1 cellular context compared by ENCODE assay signal in the genomic region with DNA sequence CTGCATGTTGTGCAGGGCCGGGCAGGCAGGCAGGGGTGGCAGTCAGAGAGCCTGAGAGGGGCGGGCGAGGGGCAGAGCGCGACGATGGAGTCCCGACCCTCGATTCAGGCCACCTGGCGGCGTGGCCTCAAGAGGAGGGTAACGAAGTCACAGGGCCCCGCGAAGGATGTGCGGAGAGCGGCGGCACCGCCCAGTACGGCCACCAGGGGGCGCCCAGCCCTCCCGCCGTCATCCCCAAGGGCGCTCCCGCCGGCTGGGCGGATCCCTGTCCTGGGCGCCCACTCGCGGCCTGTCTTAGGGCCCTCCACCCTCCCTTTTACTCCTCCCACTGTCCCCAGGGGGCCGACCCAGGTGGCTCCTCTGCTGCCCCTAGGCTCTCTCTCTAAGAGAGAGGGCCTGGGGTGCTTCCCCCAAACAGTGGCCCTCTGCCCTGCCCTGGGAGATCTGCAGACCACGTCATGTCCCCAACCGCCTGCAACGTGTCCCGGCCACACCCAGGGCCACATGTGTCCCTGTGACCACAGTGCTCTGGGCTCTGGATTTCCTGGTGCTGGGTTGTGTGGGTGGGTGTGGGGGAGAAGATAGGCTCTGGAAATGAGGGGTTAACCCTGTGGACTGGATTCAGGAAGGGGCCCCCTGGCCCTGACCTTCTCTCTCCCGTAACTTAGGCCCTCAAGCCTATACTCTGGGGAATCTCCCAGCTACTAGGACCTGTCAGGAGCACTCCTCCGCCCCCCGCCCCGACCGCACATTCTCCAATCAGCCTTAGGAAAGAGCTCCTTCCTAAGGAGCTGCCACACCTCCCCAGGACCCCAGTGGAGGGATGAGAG.
TF ChIP-seq lines count a peak whose summit lies in the region.

No MANE protein-coding gene starts in this region.

TF ChIP-seq in K562, 482 proteins besides CTCF, POLR2A, EP300 and RAD21 (continued from another document and continues in another):
- TF ChIP-seq, protein P1, sequence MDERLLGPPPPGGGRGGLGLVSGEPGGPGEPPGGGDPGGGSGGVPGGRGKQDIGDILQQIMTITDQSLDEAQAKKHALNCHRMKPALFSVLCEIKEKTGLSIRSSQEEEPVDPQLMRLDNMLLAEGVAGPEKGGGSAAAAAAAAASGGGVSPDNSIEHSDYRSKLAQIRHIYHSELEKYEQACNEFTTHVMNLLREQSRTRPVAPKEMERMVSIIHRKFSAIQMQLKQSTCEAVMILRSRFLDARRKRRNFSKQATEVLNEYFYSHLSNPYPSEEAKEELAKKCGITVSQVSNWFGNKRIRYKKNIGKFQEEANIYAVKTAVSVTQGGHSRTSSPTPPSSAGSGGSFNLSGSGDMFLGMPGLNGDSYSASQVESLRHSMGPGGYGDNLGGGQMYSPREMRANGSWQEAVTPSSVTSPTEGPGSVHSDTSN (CRISPR knock-in tag; IDR thresholded peaks at IDR 0.05; ENCODE audit: low read depth), result no peak
- TF ChIP-seq, protein P1 (tag; conservative IDR thresholded peaks at IDR 0.05; ENCODE audit: low read depth), result no peak
- TF ChIP-seq, protein P2, sequence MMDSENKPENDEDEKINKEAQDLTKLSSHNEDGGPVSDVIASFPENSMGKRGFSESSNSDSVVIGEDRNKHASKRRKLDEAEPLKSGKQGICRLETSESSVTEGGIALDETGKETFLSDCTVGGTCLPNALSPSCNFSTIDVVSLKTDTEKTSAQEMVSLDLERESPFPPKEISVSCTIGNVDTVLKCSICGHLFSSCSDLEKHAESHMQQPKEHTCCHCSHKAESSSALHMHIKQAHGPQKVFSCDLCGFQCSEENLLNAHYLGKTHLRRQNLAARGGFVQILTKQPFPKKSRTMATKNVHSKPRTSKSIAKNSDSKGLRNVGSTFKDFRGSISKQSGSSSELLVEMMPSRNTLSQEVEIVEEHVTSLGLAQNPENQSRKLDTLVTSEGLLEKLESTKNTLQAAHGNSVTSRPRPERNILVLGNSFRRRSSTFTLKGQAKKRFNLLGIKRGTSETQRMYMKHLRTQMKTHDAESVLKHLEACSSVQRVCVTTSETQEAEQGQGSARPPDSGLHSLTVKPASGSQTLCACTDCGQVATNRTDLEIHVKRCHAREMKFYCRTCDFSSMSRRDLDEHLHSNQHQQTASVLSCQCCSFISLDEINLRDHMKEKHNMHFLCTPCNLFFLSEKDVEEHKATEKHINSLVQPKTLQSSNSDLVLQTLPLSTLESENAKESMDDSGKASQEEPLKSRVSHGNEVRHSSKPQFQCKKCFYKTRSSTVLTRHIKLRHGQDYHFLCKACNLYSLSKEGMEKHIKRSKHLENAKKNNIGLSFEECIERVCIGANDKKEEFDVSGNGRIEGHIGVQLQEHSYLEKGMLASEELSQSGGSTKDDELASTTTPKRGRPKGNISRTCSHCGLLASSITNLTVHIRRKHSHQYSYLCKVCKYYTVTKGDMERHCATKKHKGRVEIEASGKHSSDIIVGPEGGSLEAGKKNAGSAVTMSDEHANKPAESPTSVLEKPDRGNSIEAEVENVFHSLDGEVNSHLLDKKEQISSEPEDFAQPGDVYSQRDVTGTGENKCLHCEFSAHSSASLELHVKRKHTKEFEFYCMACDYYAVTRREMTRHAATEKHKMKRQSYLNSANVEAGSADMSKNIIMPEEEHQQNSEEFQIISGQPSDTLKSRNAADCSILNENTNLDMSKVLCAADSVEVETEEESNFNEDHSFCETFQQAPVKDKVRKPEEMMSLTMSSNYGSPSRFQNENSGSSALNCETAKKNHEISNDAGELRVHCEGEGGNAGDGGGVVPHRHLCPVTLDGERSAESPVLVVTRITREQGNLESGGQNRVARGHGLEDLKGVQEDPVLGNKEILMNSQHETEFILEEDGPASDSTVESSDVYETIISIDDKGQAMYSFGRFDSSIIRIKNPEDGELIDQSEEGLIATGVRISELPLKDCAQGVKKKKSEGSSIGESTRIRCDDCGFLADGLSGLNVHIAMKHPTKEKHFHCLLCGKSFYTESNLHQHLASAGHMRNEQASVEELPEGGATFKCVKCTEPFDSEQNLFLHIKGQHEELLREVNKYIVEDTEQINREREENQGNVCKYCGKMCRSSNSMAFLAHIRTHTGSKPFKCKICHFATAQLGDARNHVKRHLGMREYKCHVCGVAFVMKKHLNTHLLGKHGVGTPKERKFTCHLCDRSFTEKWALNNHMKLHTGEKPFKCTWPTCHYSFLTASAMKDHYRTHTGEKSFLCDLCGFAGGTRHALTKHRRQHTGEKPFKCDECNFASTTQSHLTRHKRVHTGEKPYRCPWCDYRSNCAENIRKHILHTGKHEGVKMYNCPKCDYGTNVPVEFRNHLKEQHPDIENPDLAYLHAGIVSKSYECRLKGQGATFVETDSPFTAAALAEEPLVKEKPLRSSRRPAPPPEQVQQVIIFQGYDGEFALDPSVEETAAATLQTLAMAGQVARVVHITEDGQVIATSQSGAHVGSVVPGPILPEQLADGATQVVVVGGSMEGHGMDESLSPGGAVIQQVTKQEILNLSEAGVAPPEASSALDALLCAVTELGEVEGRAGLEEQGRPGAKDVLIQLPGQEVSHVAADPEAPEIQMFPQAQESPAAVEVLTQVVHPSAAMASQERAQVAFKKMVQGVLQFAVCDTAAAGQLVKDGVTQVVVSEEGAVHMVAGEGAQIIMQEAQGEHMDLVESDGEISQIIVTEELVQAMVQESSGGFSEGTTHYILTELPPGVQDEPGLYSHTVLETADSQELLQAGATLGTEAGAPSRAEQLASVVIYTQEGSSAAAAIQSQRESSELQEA (IDR thresholded peaks at IDR 0.05; ENCODE audit: low read depth), result peak; percentile 39; the same call in 1 of the 2 replicates
- TF ChIP-seq MIER1 (IDR thresholded peaks at IDR 0.05; ENCODE audit: low read depth) (0 out of 2 replicates have a peak, but pooled peaks have one; percentile 17), KLF6 (CRISPR knock-in tag; IDR thresholded peaks at IDR 0.05; ENCODE audit: borderline replicate concordance) (peak; percentile 92), ZNF699 (CRISPR knock-in tag; IDR thresholded peaks at IDR 0.05; ENCODE audit: insufficient replicate concordance) (no peak), TCF7 (IDR thresholded peaks at IDR 0.05; ENCODE audit: borderline replicate concordance) (0 out of 2 replicates have a peak, but pooled peaks have one; percentile 38), RCOR1 (IDR thresholded peaks at IDR 0.05; ENCODE audit: borderline replicate concordance in 1 of 2, low read depth in 2 of 2, low read length in 2 of 2) (peak in 1 of 2 experiments; percentile 63; a peak in 1 of 4 replicates), NBN (IDR thresholded peaks at IDR 0.05; ENCODE audit: low read depth) (peak; percentile 84; the same call in 1 of the 2 replicates), YY1 (IDR thresholded peaks at IDR 0.05; ENCODE audit: borderline replicate concordance in 1 of 3, control insufficient read depth in 1 of 3, extremely low read depth in 1 of 3, insufficient read depth in 3 of 3, insufficient read length in 1 of 3, insufficient replicate concordance in 2 of 3, low read depth in 1 of 3, low read length in 2 of 3) (peak in 2 of 3 experiments; percentile 40 to 68), NUFIP1 (IDR thresholded peaks at IDR 0.05; ENCODE audit: partially characterized antibody) (no peak), SNIP1 (IDR thresholded peaks at IDR 0.05; ENCODE audit: low read depth) (0 out of 2 replicates have a peak, but pooled peaks have one; percentile 24), L3MBTL2 (IDR thresholded peaks at IDR 0.05) (peak; percentile 95), FOXM1 (IDR thresholded peaks at IDR 0.05; ENCODE audit: low read depth) (0 out of 2 replicates have a peak, but pooled peaks have one; percentile 33), FOXM1 (CRISPR knock-in tag; IDR thresholded peaks at IDR 0.05; ENCODE audit: low read depth) (peak; percentile 75; the same call in 1 of the 2 replicates), RFX7 (CRISPR knock-in tag; IDR thresholded peaks at IDR 0.05) (no peak), PHF8 (IDR thresholded peaks at IDR 0.05; ENCODE audit: borderline replicate concordance, low read length) (peak; percentile 73; the same call in 1 of the 2 replicates), ESRRA (IDR thresholded peaks at IDR 0.05; ENCODE audit: borderline replicate concordance, low read depth) (peak; percentile 64; the same call in 1 of the 2 replicates), ATF7 (IDR thresholded peaks at IDR 0.05) (peak; percentile 90), NCOA1 (IDR thresholded peaks at IDR 0.05; ENCODE audit: low read depth) (0 out of 2 replicates have a peak, but pooled peaks have one; percentile 21), HNRNPLL (IDR thresholded peaks at IDR 0.05; ENCODE audit: low read depth, low read length, poor library complexity, severe bottlenecking) (peak; percentile 25), ZFP36 (IDR thresholded peaks at IDR 0.05; ENCODE audit: low read depth, low read length, partially characterized antibody) (no peak), TCF3 (CRISPR knock-in tag; IDR thresholded peaks at IDR 0.05) (peak; percentile 43), ZNF212 (CRISPR knock-in tag; IDR thresholded peaks at IDR 0.05) (0 out of 2 replicates have a peak, but pooled peaks have one; percentile 73), ZNF766 (CRISPR knock-in tag; conservative IDR thresholded peaks at IDR 0.05) (no peak; the same call in 1 of the 2 replicates), NRF1 (conservative IDR thresholded peaks at IDR 0.05 in 1 of 2, IDR thresholded peaks at IDR 0.05 in 1 of 2) (peak; percentile 23 to 31; a peak in 1 of 4 replicates), PHB2 (IDR thresholded peaks at IDR 0.05; ENCODE audit: low read depth) (no peak)
- TF ChIP-seq, protein P3, sequence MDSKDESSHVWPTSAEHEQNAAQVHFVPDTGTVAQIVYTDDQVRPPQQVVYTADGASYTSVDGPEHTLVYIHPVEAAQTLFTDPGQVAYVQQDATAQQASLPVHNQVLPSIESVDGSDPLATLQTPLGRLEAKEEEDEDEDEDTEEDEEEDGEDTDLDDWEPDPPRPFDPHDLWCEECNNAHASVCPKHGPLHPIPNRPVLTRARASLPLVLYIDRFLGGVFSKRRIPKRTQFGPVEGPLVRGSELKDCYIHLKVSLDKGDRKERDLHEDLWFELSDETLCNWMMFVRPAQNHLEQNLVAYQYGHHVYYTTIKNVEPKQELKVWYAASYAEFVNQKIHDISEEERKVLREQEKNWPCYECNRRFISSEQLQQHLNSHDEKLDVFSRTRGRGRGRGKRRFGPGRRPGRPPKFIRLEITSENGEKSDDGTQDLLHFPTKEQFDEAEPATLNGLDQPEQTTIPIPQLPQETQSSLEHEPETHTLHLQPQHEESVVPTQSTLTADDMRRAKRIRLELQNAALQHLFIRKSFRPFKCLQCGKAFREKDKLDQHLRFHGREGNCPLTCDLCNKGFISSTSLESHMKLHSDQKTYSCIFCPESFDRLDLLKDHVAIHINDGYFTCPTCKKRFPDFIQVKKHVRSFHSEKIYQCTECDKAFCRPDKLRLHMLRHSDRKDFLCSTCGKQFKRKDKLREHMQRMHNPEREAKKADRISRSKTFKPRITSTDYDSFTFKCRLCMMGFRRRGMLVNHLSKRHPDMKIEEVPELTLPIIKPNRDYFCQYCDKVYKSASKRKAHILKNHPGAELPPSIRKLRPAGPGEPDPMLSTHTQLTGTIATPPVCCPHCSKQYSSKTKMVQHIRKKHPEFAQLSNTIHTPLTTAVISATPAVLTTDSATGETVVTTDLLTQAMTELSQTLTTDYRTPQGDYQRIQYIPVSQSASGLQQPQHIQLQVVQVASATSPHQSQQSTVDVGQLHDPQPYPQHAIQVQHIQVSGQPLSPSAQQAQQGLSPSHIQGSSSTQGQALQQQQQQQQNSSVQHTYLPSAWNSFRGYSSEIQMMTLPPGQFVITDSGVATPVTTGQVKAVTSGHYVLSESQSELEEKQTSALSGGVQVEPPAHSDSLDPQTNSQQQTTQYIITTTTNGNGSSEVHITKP (IDR thresholded peaks at IDR 0.05; ENCODE audit: partially characterized antibody), result peak; percentile 45
- TF ChIP-seq, protein P4, sequence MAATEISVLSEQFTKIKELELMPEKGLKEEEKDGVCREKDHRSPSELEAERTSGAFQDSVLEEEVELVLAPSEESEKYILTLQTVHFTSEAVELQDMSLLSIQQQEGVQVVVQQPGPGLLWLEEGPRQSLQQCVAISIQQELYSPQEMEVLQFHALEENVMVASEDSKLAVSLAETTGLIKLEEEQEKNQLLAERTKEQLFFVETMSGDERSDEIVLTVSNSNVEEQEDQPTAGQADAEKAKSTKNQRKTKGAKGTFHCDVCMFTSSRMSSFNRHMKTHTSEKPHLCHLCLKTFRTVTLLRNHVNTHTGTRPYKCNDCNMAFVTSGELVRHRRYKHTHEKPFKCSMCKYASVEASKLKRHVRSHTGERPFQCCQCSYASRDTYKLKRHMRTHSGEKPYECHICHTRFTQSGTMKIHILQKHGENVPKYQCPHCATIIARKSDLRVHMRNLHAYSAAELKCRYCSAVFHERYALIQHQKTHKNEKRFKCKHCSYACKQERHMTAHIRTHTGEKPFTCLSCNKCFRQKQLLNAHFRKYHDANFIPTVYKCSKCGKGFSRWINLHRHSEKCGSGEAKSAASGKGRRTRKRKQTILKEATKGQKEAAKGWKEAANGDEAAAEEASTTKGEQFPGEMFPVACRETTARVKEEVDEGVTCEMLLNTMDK (IDR thresholded peaks at IDR 0.05; ENCODE audit: borderline replicate concordance, insufficient read depth, low read depth, low read length, poor library complexity, severe bottlenecking), result peak; percentile 98
- TF ChIP-seq, protein P5, sequence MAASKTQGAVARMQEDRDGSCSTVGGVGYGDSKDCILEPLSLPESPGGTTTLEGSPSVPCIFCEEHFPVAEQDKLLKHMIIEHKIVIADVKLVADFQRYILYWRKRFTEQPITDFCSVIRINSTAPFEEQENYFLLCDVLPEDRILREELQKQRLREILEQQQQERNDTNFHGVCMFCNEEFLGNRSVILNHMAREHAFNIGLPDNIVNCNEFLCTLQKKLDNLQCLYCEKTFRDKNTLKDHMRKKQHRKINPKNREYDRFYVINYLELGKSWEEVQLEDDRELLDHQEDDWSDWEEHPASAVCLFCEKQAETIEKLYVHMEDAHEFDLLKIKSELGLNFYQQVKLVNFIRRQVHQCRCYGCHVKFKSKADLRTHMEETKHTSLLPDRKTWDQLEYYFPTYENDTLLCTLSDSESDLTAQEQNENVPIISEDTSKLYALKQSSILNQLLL (CRISPR knock-in tag; IDR thresholded peaks at IDR 0.05; ENCODE audit: borderline replicate concordance), result no peak
- TF ChIP-seq, protein P6, sequence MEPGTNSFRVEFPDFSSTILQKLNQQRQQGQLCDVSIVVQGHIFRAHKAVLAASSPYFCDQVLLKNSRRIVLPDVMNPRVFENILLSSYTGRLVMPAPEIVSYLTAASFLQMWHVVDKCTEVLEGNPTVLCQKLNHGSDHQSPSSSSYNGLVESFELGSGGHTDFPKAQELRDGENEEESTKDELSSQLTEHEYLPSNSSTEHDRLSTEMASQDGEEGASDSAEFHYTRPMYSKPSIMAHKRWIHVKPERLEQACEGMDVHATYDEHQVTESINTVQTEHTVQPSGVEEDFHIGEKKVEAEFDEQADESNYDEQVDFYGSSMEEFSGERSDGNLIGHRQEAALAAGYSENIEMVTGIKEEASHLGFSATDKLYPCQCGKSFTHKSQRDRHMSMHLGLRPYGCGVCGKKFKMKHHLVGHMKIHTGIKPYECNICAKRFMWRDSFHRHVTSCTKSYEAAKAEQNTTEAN (CRISPR knock-in tag; IDR thresholded peaks at IDR 0.05), result 0 out of 2 replicates have a peak, but pooled peaks have one; percentile 33
